Comparison of ENCODE assay signal across 9 cellular contexts in the genomic region with DNA sequence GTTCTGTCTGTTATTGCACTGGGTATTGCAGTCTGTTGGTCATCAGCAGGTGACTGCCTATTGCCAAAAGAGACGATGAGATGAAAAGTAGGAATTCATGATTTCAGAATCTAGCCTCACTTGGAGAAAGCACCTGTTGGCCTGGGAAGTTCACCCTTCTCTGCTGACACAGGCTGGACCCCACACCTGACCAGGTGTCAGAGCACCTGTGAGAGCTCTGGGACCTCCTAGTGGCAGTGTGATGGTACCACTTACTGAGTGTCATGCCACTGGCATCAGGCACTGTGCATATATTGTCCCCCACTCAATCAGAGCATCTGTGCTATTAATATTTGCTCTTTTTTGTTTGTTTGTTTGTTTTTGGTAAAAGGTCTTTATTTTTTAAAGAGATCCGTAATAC.
A peak's percentile ranks its signal among the peaks of the same experiment; 100 is the strongest.
DNase-seq lines count a peak whose midpoint lies in the region; ATAC-seq, FAIRE-seq and TF ChIP-seq lines count a peak whose summit lies in the region.
"Had no signal": no experiment of that assay in that cellular context is flagged by ENCODE, and none has a peak within 500 bp of the region (broad histone marks: within the 10 kb centered on the region; RNA-seq: fewer than 3 reads in every experiment).

No MANE protein-coding gene starts in this region.

- H2AFZ ChIP-seq in GM12878 (ENCODE audit: control insufficient read depth, low read depth, low read length), result no peak overlapping the region

- H3K79me2 ChIP-seq in GM12878 (ENCODE audit: control insufficient read depth, insufficient read depth, low read length), result peaks cover 84% of the 10 kb centered on the region

- H3K36me3 ChIP-seq in GM12878 (ENCODE audit: control insufficient read depth in 2 of 2, insufficient read depth in 2 of 2, low read length in 1 of 2), result 0 out of 4 replicates have a peak, but pooled peaks cover 0 to 3% of the 10 kb centered on the region in 2 experiments

- BruUV-seq in GM12878 (replicated peaks; lab: Mats Ljungman, UMichigan), result no TSS peak

- ATAC-seq in GM12878 (peak; percentile 56), natural killer cell (no peak), GM19395 (IDR thresholded peaks at IDR 0.05; ENCODE audit: unreplicated experiment) (no peak)

- no peak overlapping the region for H3K9ac ChIP-seq in GM12878 (ENCODE audit: control insufficient read depth, insufficient read depth, low read length)

- no peaks in the 10 kb centered on the region; the same call in 1 of the 2 replicates for H4K20me1 ChIP-seq in GM12878 (ENCODE audit: control insufficient read depth, insufficient read depth)

- in situ Hi-C loops in GM12878 (cut with MboI), result no loop called here

- H3K9me3 ChIP-seq in GM12878 (replicated peaks; ENCODE audit: control insufficient read depth, insufficient read depth, low read length), result no peaks in the 10 kb centered on the region

- peak overlapping the region; percentile 57 for H3K4me3 Mint-ChIP-seq in natural killer cell

- no peak for TF ChIP-seq EP300 in GM12878 (IDR thresholded peaks at IDR 0.05; ENCODE audit: borderline replicate concordance in 1 of 2, control insufficient read depth in 1 of 2, low read depth in 2 of 2, low read length in 2 of 2)

- RAD21 ChIA-PET in GM12878 (lab: Charles Lee; ENCODE audit: unreplicated experiment), result interaction anchor here (1.7 to 2.0 kb wide), 2 partner anchors 20 to 67 kb away, joined by 3 to 5 read pairs; no protein-coding TSS in a partner anchor

- no peak overlapping the region for H3K4me3 ChIP-seq in GM12878

- H3K27me3 ChIP-seq in GM12878 (replicated peaks in 1 of 2; ENCODE audit: control insufficient read depth in 2 of 2, insufficient read depth in 2 of 2, low read length in 1 of 2), result no peaks in the 10 kb centered on the region

- SMC1A ChIA-PET in GM12878 (lab: Charles Lee; ENCODE audit: uncharacterized antibody, unreplicated experiment), result interaction anchor here (1.1 to 5.5 kb wide), 6 partner anchors 10 to 69 kb away, joined by 3 to 41 read pairs (median 6); no protein-coding TSS in a partner anchor

- WGBS in GM12878 (ENCODE audit: insufficient coverage, insufficient replicate concordance, low lambda C conversion rate, missing lambda C conversion rate), result 94% methylated on average over 1 of the region's 2 CpGs

- no peaks in the 10 kb centered on the region for H3K9me3 Mint-ChIP-seq in natural killer cell

- H3K4me2 ChIP-seq in GM12878 (ENCODE audit: control insufficient read depth, insufficient read depth), result no peak overlapping the region

- DNase-seq in NCI-H2196 (lab: John Stamatoyannopoulos, UW; ENCODE audit: unreplicated experiment) (peak; percentile 16), NCI-H2196 treated with DMSO at 0.1 percent for 48 hours (lab: John Stamatoyannopoulos, UW; ENCODE audit: unreplicated experiment) (no peak), HT-29 (ENCODE audit: low spot score) (peak; percentile 70), GM12878 (ENCODE audit: low read depth, low spot score) (no peak), natural killer cell (no peak), SHP77 treated with DMSO at 0.1 percent for 48 hours (lab: John Stamatoyannopoulos, UW) (no peak), hippocampal formation (lab: John Stamatoyannopoulos, UW) (no peak)
- DNase-seq: amniotic stem cell had no signal

- H3K36me3 Mint-ChIP-seq in natural killer cell, result no peaks in the 10 kb centered on the region

- POLR2A ChIA-PET in GM12878 (lab: Charles Lee), result interaction anchor here (1.2 kb wide), 1 partner anchor 10 kb away, joined by 3 read pairs; no protein-coding TSS in a partner anchor

- H3K4me1 Mint-ChIP-seq in natural killer cell, result peaks cover 74 to 78% of the 10 kb centered on the region in 2 donors

- intact Hi-C loops in GM12878 (cut with micrococcal nuclease; ENCODE audit: unreplicated experiment), result no loop called here
- intact Hi-C loops in natural killer cell (cut with micrococcal nuclease), result loop anchor here (2.0 to 10.0 kb wide), 2 partner anchors 37 to 223 kb away; a partner anchor contains a TSS

- no peak for FAIRE-seq in GM12878 (lab: Jason Lieb, UNC)

- CTCF ChIA-PET in GM12878 (lab: Yijun Ruan, JAX), result interaction anchor here (0.7 to 7.7 kb wide), 6 partner anchors 18 to 189 kb away, joined by 3 to 48 read pairs (median 4); no protein-coding TSS in a partner anchor

- H3K27ac ChIP-seq in GM12878 (ENCODE audit: control insufficient read depth, insufficient read depth), result no peak overlapping the region

- no peak for TF ChIP-seq POLR2A in GM12878 (IDR thresholded peaks at IDR 0.05; ENCODE audit: low read depth, low read length)

- H3K27me3 Mint-ChIP-seq in natural killer cell (ENCODE audit: low read depth in 2 of 2), result no peaks in the 10 kb centered on the region

- peak overlapping the region; percentile 91 to 93 for H3K27ac Mint-ChIP-seq in natural killer cell

- peaks cover 62% of the 10 kb centered on the region for H3K4me1 ChIP-seq in GM12878 (ENCODE audit: control insufficient read depth, insufficient read depth, low read length)

- TF ChIP-seq CTCF in GM12878 (IDR thresholded peaks at IDR 0.05 in 2 of 3, conservative IDR thresholded peaks at IDR 0.05 in 1 of 3; ENCODE audit: control insufficient read depth in 2 of 3, extremely low read depth in 1 of 3, insufficient read depth in 1 of 3, low read depth in 3 of 3, low read length in 3 of 3), result peak in 2 of 3 experiments; percentile 3 to 23; a peak in 1 of 6 replicates
- TF ChIP-seq CTCF in natural killer cell (IDR thresholded peaks at IDR 0.05), result no peak

- peak; percentile 32; the same call in 1 of the 2 replicates for TF ChIP-seq RAD21 in GM12878 (IDR thresholded peaks at IDR 0.05; ENCODE audit: insufficient read depth, low read depth, low read length)

TF ChIP-seq in GM12878, 131 proteins besides CTCF, POLR2A, EP300 and RAD21:
- TF ChIP-seq, protein P1, sequence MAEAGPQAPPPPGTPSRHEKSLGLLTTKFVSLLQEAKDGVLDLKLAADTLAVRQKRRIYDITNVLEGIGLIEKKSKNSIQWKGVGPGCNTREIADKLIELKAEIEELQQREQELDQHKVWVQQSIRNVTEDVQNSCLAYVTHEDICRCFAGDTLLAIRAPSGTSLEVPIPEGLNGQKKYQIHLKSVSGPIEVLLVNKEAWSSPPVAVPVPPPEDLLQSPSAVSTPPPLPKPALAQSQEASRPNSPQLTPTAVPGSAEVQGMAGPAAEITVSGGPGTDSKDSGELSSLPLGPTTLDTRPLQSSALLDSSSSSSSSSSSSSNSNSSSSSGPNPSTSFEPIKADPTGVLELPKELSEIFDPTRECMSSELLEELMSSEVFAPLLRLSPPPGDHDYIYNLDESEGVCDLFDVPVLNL (IDR thresholded peaks at IDR 0.05; ENCODE audit: low read depth, low read length), result no peak
- no peak for TF ChIP-seq ZZZ3 (IDR thresholded peaks at IDR 0.05; ENCODE audit: control insufficient read depth, insufficient read length, low read depth)
- TF ChIP-seq, protein P2, sequence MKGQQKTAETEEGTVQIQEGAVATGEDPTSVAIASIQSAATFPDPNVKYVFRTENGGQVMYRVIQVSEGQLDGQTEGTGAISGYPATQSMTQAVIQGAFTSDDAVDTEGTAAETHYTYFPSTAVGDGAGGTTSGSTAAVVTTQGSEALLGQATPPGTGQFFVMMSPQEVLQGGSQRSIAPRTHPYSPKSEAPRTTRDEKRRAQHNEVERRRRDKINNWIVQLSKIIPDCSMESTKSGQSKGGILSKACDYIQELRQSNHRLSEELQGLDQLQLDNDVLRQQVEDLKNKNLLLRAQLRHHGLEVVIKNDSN (IDR thresholded peaks at IDR 0.05; ENCODE audit: borderline replicate concordance, extremely low read length, insufficient read depth, low read depth, low read length), result no peak
- TF ChIP-seq CBX5 (IDR thresholded peaks at IDR 0.05; ENCODE audit: low read depth), result no peak
- TF ChIP-seq LARP7 (IDR thresholded peaks at IDR 0.05), result no peak
- TF ChIP-seq, protein P3, sequence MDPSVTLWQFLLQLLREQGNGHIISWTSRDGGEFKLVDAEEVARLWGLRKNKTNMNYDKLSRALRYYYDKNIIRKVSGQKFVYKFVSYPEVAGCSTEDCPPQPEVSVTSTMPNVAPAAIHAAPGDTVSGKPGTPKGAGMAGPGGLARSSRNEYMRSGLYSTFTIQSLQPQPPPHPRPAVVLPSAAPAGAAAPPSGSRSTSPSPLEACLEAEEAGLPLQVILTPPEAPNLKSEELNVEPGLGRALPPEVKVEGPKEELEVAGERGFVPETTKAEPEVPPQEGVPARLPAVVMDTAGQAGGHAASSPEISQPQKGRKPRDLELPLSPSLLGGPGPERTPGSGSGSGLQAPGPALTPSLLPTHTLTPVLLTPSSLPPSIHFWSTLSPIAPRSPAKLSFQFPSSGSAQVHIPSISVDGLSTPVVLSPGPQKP (IDR thresholded peaks at IDR 0.05; ENCODE audit: low read depth, low read length), result no peak
- TF ChIP-seq TCF7 (IDR thresholded peaks at IDR 0.05; ENCODE audit: borderline replicate concordance), result no peak
- TF ChIP-seq STAT1 (conservative IDR thresholded peaks at IDR 0.05), result no peak
- no peak for TF ChIP-seq ETV6 (conservative IDR thresholded peaks at IDR 0.05 in 1 of 2, IDR thresholded peaks at IDR 0.05 in 1 of 2; ENCODE audit: borderline replicate concordance in 1 of 2, low read depth in 1 of 2)
- no peak for TF ChIP-seq TBL1XR1 (IDR thresholded peaks at IDR 0.05; ENCODE audit: low read depth, low read length)
- no peak for TF ChIP-seq NR2C1 (IDR thresholded peaks at IDR 0.05)
- TF ChIP-seq, protein P4, sequence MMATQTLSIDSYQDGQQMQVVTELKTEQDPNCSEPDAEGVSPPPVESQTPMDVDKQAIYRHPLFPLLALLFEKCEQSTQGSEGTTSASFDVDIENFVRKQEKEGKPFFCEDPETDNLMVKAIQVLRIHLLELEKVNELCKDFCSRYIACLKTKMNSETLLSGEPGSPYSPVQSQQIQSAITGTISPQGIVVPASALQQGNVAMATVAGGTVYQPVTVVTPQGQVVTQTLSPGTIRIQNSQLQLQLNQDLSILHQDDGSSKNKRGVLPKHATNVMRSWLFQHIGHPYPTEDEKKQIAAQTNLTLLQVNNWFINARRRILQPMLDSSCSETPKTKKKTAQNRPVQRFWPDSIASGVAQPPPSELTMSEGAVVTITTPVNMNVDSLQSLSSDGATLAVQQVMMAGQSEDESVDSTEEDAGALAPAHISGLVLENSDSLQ (IDR thresholded peaks at IDR 0.05), result no peak
- no peak for TF ChIP-seq RBBP5 (conservative IDR thresholded peaks at IDR 0.05)
- no peak for TF ChIP-seq SPI1 (IDR thresholded peaks at IDR 0.05; ENCODE audit: borderline replicate concordance, insufficient read depth, low read depth, low read length)

Comparison
In these comparisons a context has a peak if more than half of its experiments do, and no peak if none do; other contexts are left out.
1. DNase-seq: peak in NCI-H2196 (single experiment) and HT-29 (single experiment); none in NCI-H2196 treated with DMSO at 0.1 percent for 48 hours (single experiment), GM12878 (single experiment), natural killer cell (single experiment), SHP77 treated with DMSO at 0.1 percent for 48 hours (single experiment) and hippocampal formation (0 of 2).